ENCODE assay signal across 9 cellular contexts in genomic region chr2:98634406-98635092, GRCh38.
DNase-seq lines count a peak whose midpoint lies in the region; ATAC-seq, FAIRE-seq and TF ChIP-seq lines count a peak whose summit lies in the region.
"Had no signal": no experiment of that assay in that cellular context is flagged by ENCODE, and none has a peak within 500 bp of the region (broad histone marks: within the 10 kb centered on the region; RNA-seq: fewer than 3 reads in every experiment).

No MANE protein-coding gene starts in this region.

- ATAC-seq in HG03108 (IDR thresholded peaks at IDR 0.05; ENCODE audit: unreplicated experiment) (no peak), HG02973 (IDR thresholded peaks at IDR 0.05; ENCODE audit: unreplicated experiment) (no peak), HG02571 (IDR thresholded peaks at IDR 0.05; ENCODE audit: unreplicated experiment) (no peak)

- DNase-seq in H54 (ENCODE audit: insufficient read length, low spot score) = no peak
- DNase-seq in T-helper 1 cell = peak in 3 of 5 donors; percentile 22 to 35 (median 34)
- peak; percentile 20 for DNase-seq in choroid plexus epithelial cell (ENCODE audit: low read depth)
- DNase-seq in stimulated activated CD4-positive, alpha-beta T cell treated with anti-CD3 and anti-CD28 coated beads, Interleukin-2, amount 100 ng/mL, for 24 hours = peak; percentile 58 to 68
- no peak for DNase-seq in NCI-H1436 treated with DMSO at 0.1 percent for 48 hours (lab: John Stamatoyannopoulos, UW)
- DNase-seq: pancreas had no signal

- no peak for TF ChIP-seq POLR2A in H54 (IDR thresholded peaks at IDR 0.05; ENCODE audit: low read depth, low read length)

- peak; percentile 62 for FAIRE-seq in H54 (lab: Jason Lieb, UNC)

- H3K4me3 ChIP-seq in choroid plexus epithelial cell (ENCODE audit: low read depth, low read length) = no peak overlapping the region
- H3K4me3 ChIP-seq: pancreas had no signal

- TF ChIP-seq CTCF in choroid plexus epithelial cell (conservative IDR thresholded peaks at IDR 0.05; ENCODE audit: low read depth, low read length) = peak; percentile 55

Comparison
In these comparisons a context has a peak if more than half of its experiments do, and no peak if none do; other contexts are left out.
1. DNase-seq: peak in T-helper 1 cell (3 of 5), choroid plexus epithelial cell (single experiment) and stimulated activated CD4-positive, alpha-beta T cell treated with anti-CD3 and anti-CD28 coated beads, Interleukin-2, amount 100 ng/mL, for 24 hours (2 of 2); none in H54 (single experiment) and NCI-H1436 treated with DMSO at 0.1 percent for 48 hours (single experiment).